Comparison of ENCODE assay signal across 8 cellular contexts in the genomic region with DNA sequence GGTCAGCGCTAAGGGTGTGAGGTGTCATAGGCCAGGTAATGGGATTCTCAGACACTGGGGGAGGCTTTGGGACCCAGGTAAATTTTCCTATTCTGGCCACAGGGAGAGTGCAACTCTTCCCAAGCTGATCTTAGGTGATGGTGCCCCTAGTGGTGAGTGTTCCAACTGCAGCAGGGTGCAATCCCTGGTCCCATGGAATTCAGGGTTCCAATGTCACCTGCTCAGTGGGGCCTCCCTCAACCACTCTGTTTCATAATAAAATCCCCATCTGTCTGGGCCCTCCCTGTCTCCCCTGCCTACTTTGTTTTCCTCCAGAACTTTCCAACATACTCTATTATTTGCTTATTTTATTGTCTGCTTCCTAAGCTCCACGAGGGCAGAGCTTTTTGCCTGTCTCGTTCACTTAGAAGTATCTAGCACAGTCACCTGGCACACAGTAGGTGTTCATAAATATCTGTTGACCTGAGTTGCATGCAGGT. TPM values are rescaled to one million over a fixed set of nuclear protein-coding genes. Genes with fewer than 3 reads are reported as not detected.
DNase-seq lines count a peak whose midpoint lies in the region; ATAC-seq, FAIRE-seq and TF ChIP-seq lines count a peak whose summit lies in the region.

No MANE protein-coding gene starts in this region.

- no peaks in the 10 kb centered on the region for H3K4me1 ChIP-seq in DND-41 (ENCODE audit: insufficient read depth, low read length)

- DNase-seq in DND-41 (peak; percentile 61), HTR-8/SVneo (ENCODE audit: insufficient read length, low spot score) (peak; percentile 46), dermis blood vessel endothelial cell (peak; percentile 72), mesothelial cell of epicardium (ENCODE audit: low spot score in 2 of 2, unreplicated experiment in 2 of 2) (peak; percentile 39 to 76)
- DNase-seq in activated CD4-positive, alpha-beta T cell treated with anti-CD3 and anti-CD28 coated beads for 1 hour = peak; percentile 36
- peak; percentile 23 for DNase-seq in stimulated activated CD8-positive, alpha-beta memory T cell treated with anti-CD3 and anti-CD28 coated beads, Interleukin-7, amount 100 ng/mL, for 24 hours (ENCODE audit: low read depth)

- no peaks in the 10 kb centered on the region for H3K9me3 ChIP-seq in DND-41 (ENCODE audit: insufficient read depth, low read length, severe bottlenecking)

- no peak overlapping the region for H3K4me3 Mint-ChIP-seq in mesothelial cell of epicardium

- no peaks in the 10 kb centered on the region for H4K20me1 ChIP-seq in DND-41 (ENCODE audit: insufficient read depth, low read length)

- peaks cover 5% of the 10 kb centered on the region for H3K4me1 Mint-ChIP-seq in mesothelial cell of epicardium

- H3K79me2 ChIP-seq in DND-41 (ENCODE audit: insufficient read depth, low read length) = no peaks in the 10 kb centered on the region

- no peak overlapping the region for H3K9ac ChIP-seq in DND-41 (ENCODE audit: low read depth, low read length)

- H3K27me3 Mint-ChIP-seq in mesothelial cell of epicardium (ENCODE audit: low read depth) = peaks cover 2% of the 10 kb centered on the region

- peak; percentile 80 for ATAC-seq in DND-41 (ENCODE audit: insufficient read depth, low read depth)
- no peak for ATAC-seq in GM19324 (IDR thresholded peaks at IDR 0.05; ENCODE audit: low FRiP score, unreplicated experiment)
- no peak for ATAC-seq in GM21526 (IDR thresholded peaks at IDR 0.05; ENCODE audit: low FRiP score, unreplicated experiment)

- H3K36me3 ChIP-seq in DND-41 (ENCODE audit: insufficient read depth, low read length) = no peaks in the 10 kb centered on the region

- no peaks in the 10 kb centered on the region for H3K36me3 Mint-ChIP-seq in mesothelial cell of epicardium

- no peaks in the 10 kb centered on the region for H3K27me3 ChIP-seq in DND-41 (ENCODE audit: insufficient read depth, low read length, poor library complexity)

- H2AFZ ChIP-seq in DND-41 (ENCODE audit: low read depth, low read length) = no peak overlapping the region

- H3K27ac Mint-ChIP-seq in mesothelial cell of epicardium = no peak overlapping the region

- H3K9me3 Mint-ChIP-seq in mesothelial cell of epicardium = no peaks in the 10 kb centered on the region

- H3K4me2 ChIP-seq in DND-41 (ENCODE audit: insufficient read depth, low read length) = no peak overlapping the region

- no peak overlapping the region for H3K4me3 ChIP-seq in DND-41 (ENCODE audit: low read depth in 1 of 2, low read length in 2 of 2)

- no peak overlapping the region for H3K27ac ChIP-seq in DND-41 (ENCODE audit: low read length)

- TF ChIP-seq CTCF in DND-41 (IDR thresholded peaks at IDR 0.05; ENCODE audit: borderline replicate concordance, extremely low read depth, low read length, poor library complexity, severe bottlenecking) (peak; percentile 94), mesothelial cell of epicardium (IDR thresholded peaks at IDR 0.05; ENCODE audit: unreplicated experiment) (peak; percentile 95)

- no peak for FAIRE-seq in HTR-8/SVneo (lab: Jason Lieb, UNC)

RNA-seq across cellular contexts. Expression of a gene that starts 2.9 kb away (rescaled TPM):
- 4.1 and 7.2 TPM in 2 replicates for total RNA-seq in dermis blood vessel endothelial cell
- total RNA-seq in mesothelial cell of epicardium = 1.1 to 1.7 TPM (median 1.2 TPM) in 3 replicates

RNA-seq across cellular contexts. Expression of a gene that starts 28.6 kb away (rescaled TPM):
- total RNA-seq in dermis blood vessel endothelial cell = 0.17 TPM in 1 of 2 replicates, not detected in the other
- not detected in 3 replicates for total RNA-seq in mesothelial cell of epicardium
